1 cellular context compared by ENCODE assay signal in the genomic region with DNA sequence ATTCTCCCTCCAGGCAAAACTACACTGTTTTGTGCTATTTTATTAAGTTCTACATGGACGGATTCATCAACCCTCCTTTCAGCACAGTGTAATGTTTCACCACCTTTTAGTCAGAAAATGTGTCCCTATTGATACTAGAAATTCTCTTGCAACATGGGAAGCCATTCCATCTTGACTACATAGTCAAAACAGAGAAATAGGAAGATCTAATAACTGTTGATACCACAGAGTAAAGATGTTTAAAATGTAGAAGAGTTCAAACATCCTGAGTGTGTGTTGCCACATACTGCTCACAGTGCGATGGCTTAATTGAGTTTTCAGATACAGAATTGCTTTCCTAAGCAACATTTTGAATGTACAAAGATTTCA.
TF ChIP-seq lines count a peak whose summit lies in the region.

No MANE protein-coding gene starts in this region.

TF ChIP-seq in HCT116, 20 proteins besides CTCF, POLR2A, EP300 and RAD21 (continued from another document):
- TF ChIP-seq CEBPB (IDR thresholded peaks at IDR 0.05; ENCODE audit: low read depth) (no peak), ELF1 (IDR thresholded peaks at IDR 0.05; ENCODE audit: borderline replicate concordance, low read depth) (no peak), JUND (IDR thresholded peaks at IDR 0.05) (no peak), ZFX (IDR thresholded peaks at IDR 0.05) (no peak), TCF7L2 (IDR thresholded peaks at IDR 0.05; ENCODE audit: borderline replicate concordance, extremely low read depth, insufficient read depth, insufficient read length) (no peak), EZH2phosphoT487 (IDR thresholded peaks at IDR 0.05; ENCODE audit: borderline replicate concordance) (no peak), SP1 (IDR thresholded peaks at IDR 0.05; ENCODE audit: low read depth) (no peak)
- TF ChIP-seq, protein P1, sequence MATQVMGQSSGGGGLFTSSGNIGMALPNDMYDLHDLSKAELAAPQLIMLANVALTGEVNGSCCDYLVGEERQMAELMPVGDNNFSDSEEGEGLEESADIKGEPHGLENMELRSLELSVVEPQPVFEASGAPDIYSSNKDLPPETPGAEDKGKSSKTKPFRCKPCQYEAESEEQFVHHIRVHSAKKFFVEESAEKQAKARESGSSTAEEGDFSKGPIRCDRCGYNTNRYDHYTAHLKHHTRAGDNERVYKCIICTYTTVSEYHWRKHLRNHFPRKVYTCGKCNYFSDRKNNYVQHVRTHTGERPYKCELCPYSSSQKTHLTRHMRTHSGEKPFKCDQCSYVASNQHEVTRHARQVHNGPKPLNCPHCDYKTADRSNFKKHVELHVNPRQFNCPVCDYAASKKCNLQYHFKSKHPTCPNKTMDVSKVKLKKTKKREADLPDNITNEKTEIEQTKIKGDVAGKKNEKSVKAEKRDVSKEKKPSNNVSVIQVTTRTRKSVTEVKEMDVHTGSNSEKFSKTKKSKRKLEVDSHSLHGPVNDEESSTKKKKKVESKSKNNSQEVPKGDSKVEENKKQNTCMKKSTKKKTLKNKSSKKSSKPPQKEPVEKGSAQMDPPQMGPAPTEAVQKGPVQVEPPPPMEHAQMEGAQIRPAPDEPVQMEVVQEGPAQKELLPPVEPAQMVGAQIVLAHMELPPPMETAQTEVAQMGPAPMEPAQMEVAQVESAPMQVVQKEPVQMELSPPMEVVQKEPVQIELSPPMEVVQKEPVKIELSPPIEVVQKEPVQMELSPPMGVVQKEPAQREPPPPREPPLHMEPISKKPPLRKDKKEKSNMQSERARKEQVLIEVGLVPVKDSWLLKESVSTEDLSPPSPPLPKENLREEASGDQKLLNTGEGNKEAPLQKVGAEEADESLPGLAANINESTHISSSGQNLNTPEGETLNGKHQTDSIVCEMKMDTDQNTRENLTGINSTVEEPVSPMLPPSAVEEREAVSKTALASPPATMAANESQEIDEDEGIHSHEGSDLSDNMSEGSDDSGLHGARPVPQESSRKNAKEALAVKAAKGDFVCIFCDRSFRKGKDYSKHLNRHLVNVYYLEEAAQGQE (IDR thresholded peaks at IDR 0.05; ENCODE audit: low read depth), result no peak
